1 cellular context compared by ENCODE assay signal in the genomic region with DNA sequence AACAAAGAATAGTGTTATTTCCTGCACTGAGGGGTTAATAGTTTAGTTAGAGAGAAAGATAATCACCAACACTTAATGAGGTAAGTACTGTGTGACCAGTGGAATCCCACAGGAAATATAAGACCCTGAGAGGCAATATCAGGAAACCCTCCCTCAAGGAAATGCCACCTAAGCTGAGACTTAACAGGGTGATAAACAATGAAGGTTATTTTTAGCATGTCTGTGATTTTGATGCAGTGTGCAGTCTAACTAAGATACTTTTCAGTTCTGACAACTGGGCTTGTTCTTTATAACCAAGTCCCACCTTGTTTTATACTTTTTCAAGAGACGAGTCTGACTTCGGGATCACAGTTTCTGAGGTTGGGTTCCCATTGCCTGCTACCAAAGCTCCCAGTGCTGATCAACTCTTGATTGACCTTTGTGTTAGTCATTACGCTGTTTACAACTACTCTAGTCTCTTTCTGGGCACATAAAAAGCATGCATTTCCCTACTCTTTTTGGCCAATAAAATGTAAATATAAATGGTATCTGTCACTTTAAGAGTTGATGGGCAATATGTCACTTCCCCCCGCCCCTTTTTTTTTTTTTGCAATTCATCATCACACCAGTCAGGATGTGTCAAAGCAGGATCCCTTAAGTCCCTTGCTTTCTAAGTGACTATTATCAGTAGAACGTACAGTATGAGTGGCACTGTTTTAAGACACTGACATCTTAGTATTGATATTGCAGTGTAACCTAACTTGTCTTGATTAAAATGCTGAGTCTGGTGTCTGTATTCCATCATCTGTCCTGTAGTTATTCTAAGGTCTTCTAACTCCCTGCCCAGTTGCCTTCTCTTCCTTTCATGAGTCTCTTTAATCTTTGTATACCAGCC.
TF ChIP-seq lines count a peak whose summit lies in the region.

No MANE protein-coding gene starts in this region.

TF ChIP-seq in H1, 55 proteins besides CTCF, POLR2A, EP300 and RAD21:
- no peak for TF ChIP-seq SUZ12 (IDR thresholded peaks at IDR 0.05; ENCODE audit: low read length)
- TF ChIP-seq, protein P1, sequence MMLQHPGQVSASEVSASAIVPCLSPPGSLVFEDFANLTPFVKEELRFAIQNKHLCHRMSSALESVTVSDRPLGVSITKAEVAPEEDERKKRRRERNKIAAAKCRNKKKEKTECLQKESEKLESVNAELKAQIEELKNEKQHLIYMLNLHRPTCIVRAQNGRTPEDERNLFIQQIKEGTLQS (IDR thresholded peaks at IDR 0.05; ENCODE audit: insufficient read depth, low read depth, low read length), result no peak
- TF ChIP-seq RXRA (IDR thresholded peaks at IDR 0.05; ENCODE audit: insufficient read depth, low read depth, low read length), result no peak
- TF ChIP-seq SIX5 (IDR thresholded peaks at IDR 0.05; ENCODE audit: low read depth, low read length), result no peak
- TF ChIP-seq SP4 (IDR thresholded peaks at IDR 0.05; ENCODE audit: low read length), result no peak
- no peak for TF ChIP-seq SIRT6 (IDR thresholded peaks at IDR 0.05; ENCODE audit: low read length)
- TF ChIP-seq JUND (IDR thresholded peaks at IDR 0.05; ENCODE audit: low read length), result no peak
- no peak for TF ChIP-seq CBX5 (IDR thresholded peaks at IDR 0.05; ENCODE audit: low read depth, low read length)
- TF ChIP-seq, protein P2, sequence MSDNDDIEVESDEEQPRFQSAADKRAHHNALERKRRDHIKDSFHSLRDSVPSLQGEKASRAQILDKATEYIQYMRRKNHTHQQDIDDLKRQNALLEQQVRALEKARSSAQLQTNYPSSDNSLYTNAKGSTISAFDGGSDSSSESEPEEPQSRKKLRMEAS (IDR thresholded peaks at IDR 0.05), result no peak
- no peak for TF ChIP-seq KDM4A (IDR thresholded peaks at IDR 0.05; ENCODE audit: low read depth, low read length, severe bottlenecking)
- TF ChIP-seq SAP30 (IDR thresholded peaks at IDR 0.05; ENCODE audit: insufficient read depth, insufficient replicate concordance, low read length), result no peak
- TF ChIP-seq POLR2AphosphoS5 (IDR thresholded peaks at IDR 0.05; ENCODE audit: low read depth, low read length), result no peak
- TF ChIP-seq NANOG (IDR thresholded peaks at IDR 0.05; ENCODE audit: insufficient read depth, low read depth, low read length, poor library complexity, severe bottlenecking), result no peak
- TF ChIP-seq TAF1 (IDR thresholded peaks at IDR 0.05; ENCODE audit: low read depth, low read length), result no peak
- TF ChIP-seq BACH1 (IDR thresholded peaks at IDR 0.05; ENCODE audit: low read length), result no peak
- no peak for TF ChIP-seq CREB1 (IDR thresholded peaks at IDR 0.05)
